In genomic region chr6:11672669-11673068, GRCh38 we compare ENCODE assay signal across 23 cellular contexts.
"Had no signal": no experiment of that assay in that cellular context is flagged by ENCODE, and none has a peak within 500 bp of the region (broad histone marks: within the 10 kb centered on the region; RNA-seq: fewer than 3 reads in every experiment).

No MANE protein-coding gene starts in this region.

- H3K4me1 Mint-ChIP-seq: IgD-negative memory B cell had no signal

- DNase-seq: Karpas-422; KBM-7; MG63; NCI-H1092 treated with DMSO at 0.1 percent for 48 hours; NCI-H1436; NCI-H187; NCI-H2029; NCI-H2081 treated with DMSO at 0.1 percent for 48 hours; NCI-H2171; NCI-H226; NCI-H446; NCI-H510A; NCI-H524 treated with DMSO at 0.1 percent for 48 hours; NCI-H69; NCI-H774; NK-92 treated with Interleukin-12 subunit alpha and Interleukin-12 subunit beta, amount 100 ng/mL, for 24 hours; PC-3; SHP77; SK-N-SH had no signal

- FAIRE-seq: HepG2 had no signal

- H3K9me2 ChIP-seq: SK-N-SH had no signal

- H3K4me2 ChIP-seq: SK-N-SH had no signal

- H3K4me3 ChIP-seq: MG63 had no signal

- H3K4me3 Mint-ChIP-seq: IgD-negative memory B cell had no signal

- H3K27ac ChIP-seq: RWPE1 had no signal

- H3K27ac Mint-ChIP-seq: IgD-negative memory B cell had no signal

- H3K9ac ChIP-seq: SK-N-SH had no signal

- H3K27me3 ChIP-seq: MG63 had no signal

- H3K36me3 ChIP-seq: MG63 had no signal

- ATAC-seq: HepG2, Panc1, PC-3 had no signal

- H3K9me3 ChIP-seq: MG63 had no signal

- H3K36me3 Mint-ChIP-seq: IgD-negative memory B cell had no signal
